ENCODE assay signal across 8 cellular contexts in genomic region chr18:31206787-31207381, GRCh38. TPM values are rescaled to one million over a fixed set of nuclear protein-coding genes. Genes with fewer than 3 reads are reported as not detected.
DNase-seq lines count a peak whose midpoint lies in the region; ATAC-seq, FAIRE-seq and TF ChIP-seq lines count a peak whose summit lies in the region.

No MANE protein-coding gene starts in this region.

- no peak for TF ChIP-seq POLR2A in H54 (IDR thresholded peaks at IDR 0.05; ENCODE audit: low read depth, low read length)

- FAIRE-seq in H54 (lab: Jason Lieb, UNC) = peak; percentile 77

- H3K27me3 ChIP-seq in left lung (no peaks in the 10 kb centered on the region), dorsolateral prefrontal cortex (peaks cover 0 to 10% (median 0%) of the 10 kb centered on the region in 45 donors)

- peaks cover 7 to 40% of the 10 kb centered on the region in 2 donors for H3K4me1 ChIP-seq in left lung

- in situ Hi-C loops in GM13976 (cut with MboI; ENCODE audit: low sequenced_read_pairs, unreplicated experiment) (no loop called here), KBM-7 (cut with MboI; ENCODE audit: low pct_unique_long_range_greater_than_20kb, low sequenced_read_pairs) (no loop called here)

- peak; percentile 36 for TF ChIP-seq CTCF in GM13976 (IDR thresholded peaks at IDR 0.05; ENCODE audit: borderline replicate concordance, control extremely low read depth, extremely low read depth, insufficient read depth, missing control alignments)
- peak in 1 of 2 donors; percentile 40 for TF ChIP-seq CTCF in left lung (IDR thresholded peaks at IDR 0.05)
- TF ChIP-seq CTCF in dorsolateral prefrontal cortex (IDR thresholded peaks at IDR 0.05 in 54 of 56, conservative IDR thresholded peaks at IDR 0.05 in 2 of 56; ENCODE audit: low read depth in 1 of 56, partially characterized antibody in 56 of 56) = no peak

- no peaks in the 10 kb centered on the region for H3K36me3 ChIP-seq in left lung

- peak; percentile 47 for DNase-seq in GM13976 (ENCODE audit: low spot score)
- peak; percentile 30 for DNase-seq in H54 (ENCODE audit: insufficient read length, low spot score)
- peak; percentile 90 for DNase-seq in KBM-7
- peak; percentile 51 for DNase-seq in amniotic epithelial cell (ENCODE audit: low read depth)
- DNase-seq in left lung = peak; percentile 85 to 86
- DNase-seq in NK-92 treated with Interleukin-12 subunit alpha and Interleukin-12 subunit beta, amount 100 ng/mL, for 24 hours (lab: John Stamatoyannopoulos, UW) = no peak
- DNase-seq in dorsolateral prefrontal cortex = no peak
- DNase-seq in stimulated activated CD8-positive, alpha-beta memory T cell treated with anti-CD3 and anti-CD28 coated beads, Interleukin-4, amount 100 ng/mL, for 48 hours = no peak

- no peaks in the 10 kb centered on the region for H3K9me3 ChIP-seq in left lung

- intact Hi-C loops in left lung (cut with DNase I) = no loop called here
- intact Hi-C loops in dorsolateral prefrontal cortex (cut with DNase I) = no loop called here

- peak; percentile 98 for ATAC-seq in left lung

- H3K27ac ChIP-seq in left lung = peak overlapping the region; percentile 27 to 45
- H3K27ac ChIP-seq in dorsolateral prefrontal cortex = no peak overlapping the region

- no peak overlapping the region for H3K4me3 ChIP-seq in left lung
- no peak overlapping the region for H3K4me3 ChIP-seq in dorsolateral prefrontal cortex

RNA-seq across cellular contexts. Expression of gene DSC1, which starts 44.2 kb away (rescaled TPM):
- not detected for total RNA-seq in left lung
- 1 to 10 TPM in 40 of 120 experiments, under 1 TPM in 65, not detected in 15; 0.12 to 8.1 (median 0.82) TPM for total RNA-seq in dorsolateral prefrontal cortex

Comparison
In these comparisons a context has a peak if more than half of its experiments do, and no peak if none do; other contexts are left out.
1. DNase-seq: peak in GM13976 (single experiment), H54 (single experiment), KBM-7 (single experiment), amniotic epithelial cell (single experiment) and left lung (2 of 2); none in NK-92 treated with Interleukin-12 subunit alpha and Interleukin-12 subunit beta, amount 100 ng/mL, for 24 hours (single experiment), dorsolateral prefrontal cortex (0 of 10) and stimulated activated CD8-positive, alpha-beta memory T cell treated with anti-CD3 and anti-CD28 coated beads, Interleukin-4, amount 100 ng/mL, for 48 hours (single experiment).
2. H3K27ac ChIP-seq: peak in left lung (2 of 2); none in dorsolateral prefrontal cortex (0 of 59).